8 cellular contexts compared by ENCODE assay signal in the genomic region with DNA sequence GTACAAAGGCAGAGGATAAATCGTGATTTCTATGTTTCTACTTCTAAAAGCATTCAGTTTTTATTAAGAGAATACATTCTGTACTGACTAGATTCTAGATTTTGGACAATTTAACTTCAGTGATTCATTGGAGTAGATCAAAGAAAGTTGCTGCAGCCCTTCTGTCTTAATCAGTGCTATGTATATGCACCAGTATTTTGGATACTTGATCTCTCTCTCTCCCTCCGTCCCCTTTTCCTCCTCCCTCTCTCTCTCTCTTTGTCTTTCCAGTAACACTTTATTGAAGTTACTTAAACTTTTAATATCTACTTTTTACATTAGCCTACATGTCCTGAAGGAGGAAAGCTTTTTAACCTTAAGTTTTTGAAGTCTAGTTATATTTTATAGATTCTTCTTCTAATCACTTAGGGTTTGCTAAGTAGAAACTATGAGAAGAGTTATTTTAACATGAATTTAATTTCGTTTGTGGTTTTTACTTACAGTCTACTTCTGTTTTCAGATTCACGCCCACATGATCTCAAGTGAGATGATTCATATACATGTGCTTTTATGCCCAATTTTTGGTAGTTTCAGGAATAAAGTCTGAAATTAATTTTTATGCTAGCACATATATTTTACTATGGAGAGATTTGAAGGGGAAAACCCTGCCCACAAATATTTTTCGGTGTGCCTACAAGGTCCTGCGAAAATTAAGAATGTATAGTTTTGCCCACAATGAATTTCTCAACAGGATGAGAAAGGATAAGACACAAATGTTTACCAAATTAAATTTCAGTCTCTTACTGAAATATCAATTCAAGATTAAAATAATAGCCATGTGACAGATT. TPM values are rescaled to one million over a fixed set of nuclear protein-coding genes. Genes with fewer than 3 reads are reported as not detected.
DNase-seq lines count a peak whose midpoint lies in the region; ATAC-seq and TF ChIP-seq lines count a peak whose summit lies in the region.

No MANE protein-coding gene starts in this region.

- ATAC-seq in GM21381 (IDR thresholded peaks at IDR 0.05; ENCODE audit: unreplicated experiment) (peak; percentile 43), HG03558 (IDR thresholded peaks at IDR 0.05; ENCODE audit: extremely low read depth, unreplicated experiment) (peak; percentile 43)

- peak overlapping the region; percentile 74 for H3K27ac ChIP-seq in effector memory CD4-positive, alpha-beta T cell (ENCODE audit: insufficient read depth, low read length, poor library complexity, severe bottlenecking)
- H3K27ac ChIP-seq in OCI-LY7 (ENCODE audit: low read depth, low read length, poor library complexity, severe bottlenecking): no peak overlapping the region

- peaks cover 0 to 2% (median 0%) of the 10 kb centered on the region in 3 donors for H3K27me3 Mint-ChIP-seq in CD14-positive monocyte (ENCODE audit: low read depth in 3 of 3)

- no peak for TF ChIP-seq CTCF in CD14-positive monocyte (IDR thresholded peaks at IDR 0.05)
- TF ChIP-seq CTCF in OCI-LY7 (conservative IDR thresholded peaks at IDR 0.05; ENCODE audit: low read length): no peak

- BruUV-seq in OCI-LY7 (replicated peaks; lab: Mats Ljungman, UMichigan): no TSS peak

- H3K27me3 ChIP-seq in effector memory CD4-positive, alpha-beta T cell (replicated peaks; ENCODE audit: control insufficient read depth, insufficient read depth, low read length, poor library complexity, severe bottlenecking): no peaks in the 10 kb centered on the region

- H3K4me1 Mint-ChIP-seq in CD14-positive monocyte: peaks cover 13% of the 10 kb centered on the region

- H3K36me3 ChIP-seq in effector memory CD4-positive, alpha-beta T cell (ENCODE audit: control insufficient read depth, insufficient read depth, low read length): no peaks in the 10 kb centered on the region
- H3K36me3 ChIP-seq in OCI-LY7 (ENCODE audit: insufficient read depth, low read length): no peaks in the 10 kb centered on the region

- H3K79me2 ChIP-seq in OCI-LY7 (ENCODE audit: insufficient read depth, low read depth, low read length): no peaks in the 10 kb centered on the region

- peaks cover 43% of the 10 kb centered on the region for H3K4me1 ChIP-seq in effector memory CD4-positive, alpha-beta T cell (ENCODE audit: control insufficient read depth, insufficient read depth, low read length, poor library complexity, severe bottlenecking)
- no peaks in the 10 kb centered on the region for H3K4me1 ChIP-seq in OCI-LY7 (ENCODE audit: insufficient read depth, low read length, poor library complexity, severe bottlenecking)

- H3K9me3 ChIP-seq in effector memory CD4-positive, alpha-beta T cell (ENCODE audit: control insufficient read depth, low read length): no peaks in the 10 kb centered on the region
- no peaks in the 10 kb centered on the region for H3K9me3 ChIP-seq in OCI-LY7 (ENCODE audit: low read length)

- peaks cover 0 to 3% of the 10 kb centered on the region in 2 donors for H3K36me3 Mint-ChIP-seq in CD14-positive monocyte

- H4K20me1 ChIP-seq in OCI-LY7 (ENCODE audit: insufficient read depth, low read length): 0 out of 2 replicates have a peak, but pooled peaks cover 3% of the 10 kb centered on the region

- no peaks in the 10 kb centered on the region for H3K9me3 Mint-ChIP-seq in CD14-positive monocyte

- intact Hi-C loops in CD14-positive monocyte (cut with micrococcal nuclease) (no loop called here), OCI-LY7 (cut with micrococcal nuclease; ENCODE audit: unreplicated experiment) (no loop called here)

- peak overlapping the region; percentile 63 to 76 for H3K4me3 Mint-ChIP-seq in CD14-positive monocyte

- DNase-seq in CD14-positive monocyte (ENCODE audit: low spot score) (no peak), NCI-H82 treated with DMSO at 0.1 percent for 48 hours (lab: John Stamatoyannopoulos, UW; ENCODE audit: unreplicated experiment) (no peak), SW 1271 (lab: John Stamatoyannopoulos, UW) (no peak), OCI-LY7 (ENCODE audit: low spot score) (no peak), kidney tubule cell (ENCODE audit: low spot score) (no peak)
- no peak for DNase-seq in effector memory CD4-positive, alpha-beta T cell

- no peaks in the 10 kb centered on the region for H3K9me2 ChIP-seq in OCI-LY7 (ENCODE audit: insufficient read depth, low read length)

- POLR2A ChIA-PET in OCI-LY7 (lab: Charles Lee): no interaction called here

- CTCF ChIA-PET in OCI-LY7 (lab: Charles Lee; ENCODE audit: unreplicated experiment): no interaction called here

- H3K4me3 ChIP-seq in effector memory CD4-positive, alpha-beta T cell (ENCODE audit: insufficient read depth, low read depth, low read length, poor library complexity, severe bottlenecking): peak overlapping the region; percentile 35
- H3K4me3 ChIP-seq in OCI-LY7 (ENCODE audit: low read depth, low read length, poor library complexity, severe bottlenecking): no peak overlapping the region

- H2AFZ ChIP-seq in OCI-LY7 (ENCODE audit: low read length): no peak overlapping the region

- H3K4me2 ChIP-seq in OCI-LY7 (ENCODE audit: low read length): no peak overlapping the region

- peak overlapping the region in 1 of 7 donors; percentile 96 for H3K27ac Mint-ChIP-seq in CD14-positive monocyte

RNA-seq across cellular contexts. Expression of gene MDFIC, which starts 9.1 kb away (rescaled TPM):
- 10 to 100 TPM; 19.9 to 30.0 TPM for polyA plus RNA-seq in CD14-positive monocyte
- not detected in 2 replicates for total RNA-seq in OCI-LY7 (2014; rRNA removed; shearing (Covaris generic))
- not detected in 2 replicates for total RNA-seq in OCI-LY7 (2022)
